ENCODE assay signal across 16 cellular contexts in the genomic region with DNA sequence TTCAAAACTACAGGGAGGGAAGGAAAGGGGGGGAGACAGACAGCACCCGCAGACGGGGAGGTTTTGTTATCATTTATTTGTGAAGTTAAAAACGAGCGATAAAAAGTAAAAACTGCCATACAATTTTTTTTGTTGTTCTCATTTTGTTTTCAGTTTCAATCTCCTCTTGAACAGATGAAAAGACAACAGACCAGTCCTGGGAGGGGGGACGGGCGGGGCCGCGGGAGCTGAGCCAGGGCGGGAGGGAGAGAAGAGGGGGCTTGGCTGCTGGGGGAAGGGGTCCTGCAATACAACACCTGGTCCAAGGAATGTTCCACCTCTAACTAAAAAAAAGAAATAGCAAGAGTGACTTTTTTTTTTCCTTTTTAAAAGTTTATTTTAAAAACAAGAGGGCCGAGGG. TPM values are rescaled to one million over a fixed set of nuclear protein-coding genes. Genes with fewer than 3 reads are reported as not detected.
DNase-seq lines count a peak whose midpoint lies in the region; ATAC-seq and TF ChIP-seq lines count a peak whose summit lies in the region.
"Had no signal": no experiment of that assay in that cellular context is flagged by ENCODE, and none has a peak within 500 bp of the region (broad histone marks: within the 10 kb centered on the region; RNA-seq: fewer than 3 reads in every experiment).

No MANE protein-coding gene starts in this region.

- H3K4me3 Mint-ChIP-seq in progenitor cell of endocrine pancreas (ENCODE audit: low read depth), result no peak overlapping the region
- H3K4me3 Mint-ChIP-seq in chondrocyte (ENCODE audit: unreplicated experiment), result no peak overlapping the region
- H3K4me3 Mint-ChIP-seq: CD4-positive, alpha-beta T cell had no signal

- no peaks in the 10 kb centered on the region for H3K27me3 ChIP-seq in heart right ventricle
- H3K27me3 ChIP-seq: BE2C, SJSA1 had no signal

- DNase-seq in Right ventricle myocardium inferior (ENCODE audit: missing footprints) (peak; percentile 20), heart right ventricle (no peak), fibroblast of villous mesenchyme (ENCODE audit: low read depth) (peak; percentile 26), progenitor cell of endocrine pancreas (ENCODE audit: low spot score, unreplicated experiment) (no peak), GM19240 (ENCODE audit: insufficient read length, low spot score) (no peak), T-helper 2 cell (no peak), chondrocyte (ENCODE audit: low spot score) (no peak)
- DNase-seq: 8988T; BE2C; CD4-positive, alpha-beta T cell; NCI-H1930; NCI-H510A; NCI-H774 had no signal

- H3K27ac Mint-ChIP-seq in progenitor cell of endocrine pancreas (peak overlapping the region; percentile 76), chondrocyte (ENCODE audit: unreplicated experiment) (no peak overlapping the region)
- H3K27ac Mint-ChIP-seq: CD4-positive, alpha-beta T cell had no signal

- H3K36me3 ChIP-seq in heart right ventricle, result peaks cover 10 to 52% (median 42%) of the 10 kb centered on the region in 9 donors

- ATAC-seq in Right ventricle myocardium inferior (no peak), heart right ventricle (no peak), GM18909 (IDR thresholded peaks at IDR 0.05; ENCODE audit: poor library complexity, unreplicated experiment) (no peak)

- intact Hi-C loops in Right ventricle myocardium inferior (cut with DNase I) (no loop called here), heart right ventricle (cut with DNase I) (loop anchor here in 1 of 10 donors (10.0 kb wide), 1 partner anchor 188 kb away; no protein-coding TSS in a partner anchor)

- H3K9me3 ChIP-seq in heart right ventricle, result no peaks in the 10 kb centered on the region
- H3K9me3 ChIP-seq: BE2C, HAP-1, SJSA1 had no signal

- peaks cover 0 to 20% (median 0%) of the 10 kb centered on the region in 9 donors for H3K4me1 ChIP-seq in heart right ventricle
- H3K4me1 ChIP-seq: BE2C, HAP-1, SJSA1 had no signal

- TF ChIP-seq CTCF in heart right ventricle (IDR thresholded peaks at IDR 0.05) (no peak), fibroblast of villous mesenchyme (IDR thresholded peaks at IDR 0.05; ENCODE audit: insufficient read depth, low read depth, low read length) (no peak), progenitor cell of endocrine pancreas (IDR thresholded peaks at IDR 0.05; ENCODE audit: unreplicated experiment) (no peak), chondrocyte (IDR thresholded peaks at IDR 0.05) (no peak)

- H3K4me3 ChIP-seq in heart right ventricle, result no peak overlapping the region
- H3K4me3 ChIP-seq in fibroblast of villous mesenchyme (ENCODE audit: low read depth, low read length), result no peak overlapping the region
- H3K4me3 ChIP-seq: HAP-1, SJSA1 had no signal

- peaks cover 10% of the 10 kb centered on the region for H3K36me3 Mint-ChIP-seq in progenitor cell of endocrine pancreas (ENCODE audit: insufficient read depth)
- peaks cover 7% of the 10 kb centered on the region for H3K36me3 Mint-ChIP-seq in chondrocyte (ENCODE audit: low read depth)

- H3K27me3 Mint-ChIP-seq in progenitor cell of endocrine pancreas (no peaks in the 10 kb centered on the region), chondrocyte (ENCODE audit: low read depth) (no peaks in the 10 kb centered on the region)
- H3K27me3 Mint-ChIP-seq: CD4-positive, alpha-beta T cell had no signal

- no peaks in the 10 kb centered on the region for H3K9me3 Mint-ChIP-seq in progenitor cell of endocrine pancreas (ENCODE audit: low read depth)
- no peaks in the 10 kb centered on the region for H3K9me3 Mint-ChIP-seq in chondrocyte (ENCODE audit: low read depth)
- H3K9me3 Mint-ChIP-seq: CD4-positive, alpha-beta T cell had no signal

- H3K4me1 Mint-ChIP-seq in progenitor cell of endocrine pancreas (ENCODE audit: low read depth) (peaks cover 15% of the 10 kb centered on the region), chondrocyte (ENCODE audit: low read depth) (no peaks in the 10 kb centered on the region)

- H3K27ac ChIP-seq in heart right ventricle, result peak overlapping the region in 2 of 10 donors; percentile 30 to 41
- H3K27ac ChIP-seq: SJSA1 had no signal

- 60 to 63% methylated on average over 10 of the region's 10 CpGs for WGBS in heart right ventricle, 2 donors

RNA-seq across cellular contexts. Expression of a gene that starts 11.3 kb away (rescaled TPM):
- total RNA-seq in Right ventricle myocardium inferior, result 87.9 TPM
- 100 to 1,000 TPM in 3 of 10 donors, 10 to 100 TPM in 7; 77.3 to 125 (median 90.5) TPM for total RNA-seq in heart right ventricle
- 10 to 100 TPM; 50.9 to 73.7 TPM for polyA plus RNA-seq in heart right ventricle
- total RNA-seq in fibroblast of villous mesenchyme, result 91.8 and 118 TPM in 2 replicates
- 419 and 436 TPM in 2 replicates for total RNA-seq in progenitor cell of endocrine pancreas
- total RNA-seq in chondrocyte, result 182 to 191 TPM (median 187 TPM) in 3 replicates

RNA-seq across cellular contexts. Expression of a gene that starts 20.3 kb away (rescaled TPM):
- 0.16 TPM for total RNA-seq in Right ventricle myocardium inferior
- under 1 TPM in 6 of 10 donors, not detected in 4; 0.17 to 0.48 (median 0.38) TPM for total RNA-seq in heart right ventricle
- polyA plus RNA-seq in heart right ventricle, result 1 to 10 TPM; 1.4 to 1.7 TPM
- total RNA-seq in fibroblast of villous mesenchyme, result not detected in 2 replicates
- total RNA-seq in progenitor cell of endocrine pancreas, result 1.4 and 1.5 TPM in 2 replicates
- total RNA-seq in chondrocyte, result 0.20 TPM in 1 of 3 replicates, not detected in the others
- total RNA-seq: SJSA1 had no signal

RNA-seq across cellular contexts. Expression of a gene that starts 20.3 kb away (rescaled TPM):
- 29.6 TPM for total RNA-seq in Right ventricle myocardium inferior
- total RNA-seq in heart right ventricle, result 10 to 100 TPM; 26.4 to 36.4 (median 30.8) TPM
- 10 to 100 TPM; 23.3 to 44.8 TPM for polyA plus RNA-seq in heart right ventricle
- 36.1 and 42.7 TPM in 2 replicates for total RNA-seq in fibroblast of villous mesenchyme
- total RNA-seq in progenitor cell of endocrine pancreas, result 75.1 and 77.8 TPM in 2 replicates
- 58.8 to 64.0 TPM (median 60.4 TPM) in 3 replicates for total RNA-seq in chondrocyte

RNA-seq across cellular contexts. Expression of a gene that starts 37.6 kb away (rescaled TPM):
- 1.1 TPM for total RNA-seq in Right ventricle myocardium inferior
- 1 to 10 TPM in 1 of 10 donors, under 1 TPM in 9; 0.36 to 1.4 (median 0.61) TPM for total RNA-seq in heart right ventricle
- under 1 TPM; 0.88 to 0.99 TPM for polyA plus RNA-seq in heart right ventricle
- 0.97 and 1.7 TPM in 2 replicates for total RNA-seq in fibroblast of villous mesenchyme
- total RNA-seq in progenitor cell of endocrine pancreas, result 4.3 TPM in 2 replicates
- total RNA-seq in chondrocyte, result 2.8 to 3.4 TPM (median 3.1 TPM) in 3 replicates

RNA-seq across cellular contexts. Expression of a gene that starts 40.7 kb away (rescaled TPM):
- total RNA-seq in Right ventricle myocardium inferior, result 134 TPM
- total RNA-seq in heart right ventricle, result 100 to 1,000 TPM; 134 to 221 (median 171) TPM
- polyA plus RNA-seq in heart right ventricle, result 100 to 1,000 TPM; 108 to 159 TPM
- total RNA-seq in fibroblast of villous mesenchyme, result 35.4 and 47.7 TPM in 2 replicates
- total RNA-seq in progenitor cell of endocrine pancreas, result 72.1 and 79.1 TPM in 2 replicates
- 46.0 to 74.3 TPM (median 71.7 TPM) in 3 replicates for total RNA-seq in chondrocyte

Comparison
In these comparisons a context has a peak if more than half of its experiments do, and no peak if none do; other contexts are left out.
1. DNase-seq: peak in Right ventricle myocardium inferior (single experiment) and fibroblast of villous mesenchyme (single experiment); none in heart right ventricle (0 of 2), progenitor cell of endocrine pancreas (single experiment), GM19240 (single experiment), T-helper 2 cell (0 of 5) and chondrocyte (single experiment).